33 cellular contexts compared by ENCODE assay signal in genomic region chr12:108228746-108229145, GRCh38.
"Had no signal": no experiment of that assay in that cellular context is flagged by ENCODE, and none has a peak within 500 bp of the region (broad histone marks: within the 10 kb centered on the region; RNA-seq: fewer than 3 reads in every experiment).

No MANE protein-coding gene starts in this region.

- H3K9me3 Mint-ChIP-seq: activated CD4-positive, alpha-beta memory T cell treated with anti-CD3 and anti-CD28 coated beads for 36 hours; activated naive CD4-positive, alpha-beta T cell treated with anti-CD3 and anti-CD28 coated beads for 36 hours; activated T-cell treated with anti-CD3 and anti-CD28 coated beads, Interleukin-2, amount 50 U/mL, for 4 hours; activated T-helper 1 cell treated with anti-CD3 and anti-CD28 coated beads, Interleukin-12 subunit alpha, Interleukin-12 subunit beta, Interleukin-2, Interleukin-4 antibody, amounts not matched to agents 30 ng/mL and 10 ng/mL and 1 ng/mL, durations not matched to agents 14 hours and 24 hours and 36 hours had no signal

- H3K36me3 ChIP-seq: adrenal gland, breast epithelium, SJCRH30 had no signal

- H3K4me1 ChIP-seq: adrenal gland, body of pancreas, breast epithelium, SJCRH30 had no signal

- ATAC-seq: activated naive CD4-positive, alpha-beta T cell treated with anti-CD3 and anti-CD28 coated beads, Interleukin-2, amount 50 U/mL, for 72 hours; activated T-cell treated with anti-CD3 and anti-CD28 coated beads, Interleukin-2, amount 50 U/mL, for 4 hours; body of pancreas had no signal

- H3K9me3 ChIP-seq: adrenal gland, body of pancreas, breast epithelium, SJCRH30 had no signal

- H3K4me1 Mint-ChIP-seq: activated B cell treated with CpG ODN at 0.5 μM for 24 hours had no signal

- H3K27ac Mint-ChIP-seq: activated B cell treated with CpG ODN at 0.5 μM for 24 hours; activated CD4-positive, alpha-beta memory T cell treated with anti-CD3 and anti-CD28 coated beads for 36 hours; activated naive CD4-positive, alpha-beta T cell treated with anti-CD3 and anti-CD28 coated beads for 36 hours; activated naive CD4-positive, alpha-beta T cell treated with anti-CD3 and anti-CD28 coated beads, Interleukin-2, amount 50 U/mL, for 72 hours; activated T-helper 1 cell treated with anti-CD3 and anti-CD28 coated beads, Interleukin-12 subunit alpha, Interleukin-12 subunit beta, Interleukin-2, Interleukin-4 antibody, amounts not matched to agents 30 ng/mL and 10 ng/mL and 1 ng/mL, durations not matched to agents 14 hours and 24 hours and 36 hours had no signal

- H3K36me3 Mint-ChIP-seq: activated CD4-positive, alpha-beta memory T cell treated with anti-CD3 and anti-CD28 coated beads for 36 hours; activated naive CD4-positive, alpha-beta T cell treated with anti-CD3 and anti-CD28 coated beads, Interleukin-2, amount 50 U/mL, for 72 hours had no signal

- DNase-seq: activated B cell treated with CpG ODN at 0.5 μM for 24 hours; activated CD4-positive, alpha-beta memory T cell treated with anti-CD3 and anti-CD28 coated beads for 36 hours; activated CD4-positive, alpha-beta T cell treated with anti-CD3 and anti-CD28 coated beads for 4 hours; activated CD4-positive, alpha-beta T cell treated with anti-CD3 and anti-CD28 coated beads, Interleukin-2, amount 50 U/mL, for 1 hour; activated CD4-positive, CD25-positive, alpha-beta regulatory T cell treated with anti-CD3 and anti-CD28 coated beads, Interleukin-2, amount 50 U/mL, for 72 hours; activated CD8-positive, alpha-beta memory T cell treated with anti-CD3 and anti-CD28 coated beads, Interleukin-2, amount 50 U/mL, for 4 hours; activated gamma-delta T cell treated with Interleukin-2 at 50 U/mL for 16 hours; activated naive CD4-positive, alpha-beta T cell treated with anti-CD3 and anti-CD28 coated beads for 36 hours; activated T-cell treated with anti-CD3 and anti-CD28 coated beads for 4 hours; activated T-cell treated with anti-CD3 and anti-CD28 coated beads, Interleukin-2, amount 50 U/mL, for 4 hours; body of pancreas; Karpas-422; KBM-7; NCI-H1105; NCI-H1417 treated with DMSO at 0.1 percent for 48 hours; NCI-H187 treated with DMSO at 0.1 percent for 48 hours; NCI-H2081; NCI-H2171 treated with DMSO at 0.1 percent for 48 hours; NCI-H2227 treated with DMSO at 0.1 percent for 48 hours; NCI-H446; NCI-H510A treated with DMSO at 0.1 percent for 48 hours; NK-92 treated with Interleukin-12 subunit alpha and Interleukin-12 subunit beta, amount 100 ng/mL, for 24 hours; OCI-M1; SHP77; SJCRH30; SW 1271; T-helper 1 cell; T-helper 2 cell; T-helper 9 cell had no signal

- H3K4me3 Mint-ChIP-seq: activated B cell treated with CpG ODN at 0.5 μM for 24 hours; activated CD4-positive, alpha-beta memory T cell treated with anti-CD3 and anti-CD28 coated beads for 36 hours; activated naive CD4-positive, alpha-beta T cell treated with anti-CD3 and anti-CD28 coated beads for 36 hours; activated T-cell treated with anti-CD3 and anti-CD28 coated beads, Interleukin-2, amount 50 U/mL, for 4 hours; activated T-helper 1 cell treated with anti-CD3 and anti-CD28 coated beads, Interleukin-12 subunit alpha, Interleukin-12 subunit beta, Interleukin-2, Interleukin-4 antibody, amounts not matched to agents 30 ng/mL and 10 ng/mL and 1 ng/mL, durations not matched to agents 14 hours and 24 hours and 36 hours had no signal

- H3K4me3 ChIP-seq: adrenal gland, body of pancreas, breast epithelium, SJCRH30 had no signal

- H3K27me3 ChIP-seq: adrenal gland, body of pancreas, breast epithelium, SJCRH30 had no signal
